In the genomic region with DNA sequence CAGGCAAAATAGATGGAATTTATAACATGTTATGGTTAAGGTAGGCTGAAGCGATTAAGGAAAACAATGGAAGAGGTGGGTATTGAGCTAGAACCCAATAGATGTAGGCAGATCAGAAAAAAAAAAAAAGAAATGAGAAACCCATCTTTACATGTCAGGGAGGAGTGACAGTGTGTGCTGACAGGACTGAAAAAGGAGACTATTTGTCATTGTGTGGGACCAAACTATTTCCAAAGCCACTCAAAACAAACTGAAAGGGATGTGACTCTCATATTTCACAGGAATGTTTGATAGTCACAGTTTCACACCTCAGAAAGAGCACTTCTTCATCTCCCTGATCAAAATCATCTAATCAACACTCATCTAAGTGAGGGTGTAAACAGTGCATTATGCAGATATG, we compare ENCODE assay signal across 9 cellular contexts.
"Had no signal": no experiment of that assay in that cellular context is flagged by ENCODE, and none has a peak within 500 bp of the region (broad histone marks: within the 10 kb centered on the region; RNA-seq: fewer than 3 reads in every experiment).

No MANE protein-coding gene starts in this region.

- H3K27ac ChIP-seq: GM23248 had no signal

- H3K27ac Mint-ChIP-seq: HFFc6, IgD-negative memory B cell had no signal

- DNase-seq: GM23248, GOT3, H7, HFFc6, KBM-7 had no signal

- H3K9ac ChIP-seq: GM23248 had no signal

- H3K36me3 ChIP-seq: HAP-1 had no signal

- H3K9me3 Mint-ChIP-seq: HFFc6 had no signal

- H3K4me3 ChIP-seq: GM23248, HAP-1 had no signal

- ATAC-seq: HCT116, HepG2 had no signal

- H3K4me1 Mint-ChIP-seq: IgD-negative memory B cell had no signal

- FAIRE-seq: HepG2 had no signal

- H3K4me3 Mint-ChIP-seq: HFFc6, IgD-negative memory B cell had no signal

- H3K9me3 ChIP-seq: HAP-1 had no signal

- H2AFZ ChIP-seq: GM23248 had no signal
